In genomic region chr6:118709859-118710350, GRCh38 we compare ENCODE assay signal across 8 cellular contexts. TPM values are rescaled to one million over a fixed set of nuclear protein-coding genes. Genes with fewer than 3 reads are reported as not detected.
A peak's percentile ranks its signal among the peaks of the same experiment; 100 is the strongest.
DNase-seq lines count a peak whose midpoint lies in the region; ATAC-seq, FAIRE-seq and TF ChIP-seq lines count a peak whose summit lies in the region.

No MANE protein-coding gene starts in this region.

- BruUV-seq in endothelial cell of umbilical vein (replicated peaks; lab: Mats Ljungman, UMichigan) = no TSS peak

- peaks cover 27% of the 10 kb centered on the region for H3K4me1 ChIP-seq in endothelial cell of umbilical vein (ENCODE audit: control insufficient read depth, extremely low read depth, insufficient read depth, low read length)
- peaks cover 17% of the 10 kb centered on the region for H3K4me1 ChIP-seq in upper lobe of right lung

- H3K9me3 Mint-ChIP-seq in activated CD4-positive, alpha-beta memory T cell treated with anti-CD3 and anti-CD28 coated beads for 36 hours = no peaks in the 10 kb centered on the region

- H3K36me3 ChIP-seq in GM06990 (ENCODE audit: control insufficient read depth, insufficient read depth, low read length) (no peaks in the 10 kb centered on the region), endothelial cell of umbilical vein (ENCODE audit: control insufficient read depth in 2 of 2, extremely low read depth in 1 of 2, insufficient read depth in 2 of 2, low read length in 2 of 2) (no peaks in the 10 kb centered on the region), upper lobe of right lung (no peaks in the 10 kb centered on the region)

- H3K9ac ChIP-seq in endothelial cell of umbilical vein (replicated peaks; ENCODE audit: extremely low read depth, insufficient read depth, low read length) = peak overlapping the region; percentile 80

- H2AFZ ChIP-seq in endothelial cell of umbilical vein (ENCODE audit: low read depth, low read length) = peak overlapping the region; percentile 7

- intact Hi-C loops in activated CD4-positive, alpha-beta memory T cell treated with anti-CD3 and anti-CD28 coated beads for 36 hours (cut with micrococcal nuclease) = loop anchor here (1.0 to 5.0 kb wide), 13 partner anchors 9 to 367 kb away; partner anchors contain the start of gene CEP85L
- intact Hi-C loops in endothelial cell of umbilical vein (cut with micrococcal nuclease) (loop anchor here (1.0 to 10.0 kb wide), 6 partner anchors 26 to 1215 kb away; partner anchors contain the start of gene CEP85L), upper lobe of right lung (cut with DNase I) (no loop called here)

- peak overlapping the region; percentile 98 for H3K27ac Mint-ChIP-seq in activated CD4-positive, alpha-beta memory T cell treated with anti-CD3 and anti-CD28 coated beads for 36 hours

- no peaks in the 10 kb centered on the region for H3K9me1 ChIP-seq in endothelial cell of umbilical vein (replicated peaks; ENCODE audit: control insufficient read depth, extremely low read depth, insufficient read depth, low read length)

- no peak for TF ChIP-seq POLR2A in endothelial cell of umbilical vein (IDR thresholded peaks at IDR 0.05; ENCODE audit: low read depth, low read length)

- peaks cover 72% of the 10 kb centered on the region for H3K4me1 Mint-ChIP-seq in activated CD4-positive, alpha-beta memory T cell treated with anti-CD3 and anti-CD28 coated beads for 36 hours (ENCODE audit: low read depth)

- peak; percentile 87 for FAIRE-seq in endothelial cell of umbilical vein (lab: Jason Lieb, UNC)

- H3K27me3 Mint-ChIP-seq in activated CD4-positive, alpha-beta memory T cell treated with anti-CD3 and anti-CD28 coated beads for 36 hours = no peaks in the 10 kb centered on the region

- ATAC-seq in GM21737 (IDR thresholded peaks at IDR 0.05; ENCODE audit: unreplicated experiment) (peak; percentile 90), upper lobe of right lung (peak; percentile 72)

- H3K79me2 ChIP-seq in endothelial cell of umbilical vein (ENCODE audit: control insufficient read depth, insufficient read depth, low read length) = no peaks in the 10 kb centered on the region

- peaks cover 6% of the 10 kb centered on the region for H3K36me3 Mint-ChIP-seq in activated CD4-positive, alpha-beta memory T cell treated with anti-CD3 and anti-CD28 coated beads for 36 hours

- dilution Hi-C loops in endothelial cell of umbilical vein (cut with MboI; ENCODE audit: extremely low pct_ligation_motif_present, low sequenced_read_pairs) = no loop called here

- H3K4me2 ChIP-seq in endothelial cell of umbilical vein (ENCODE audit: insufficient read depth, low read length) = peak overlapping the region; percentile 88

- H3K27ac ChIP-seq in endothelial cell of umbilical vein (ENCODE audit: insufficient read depth, low read depth, low read length) (peak overlapping the region; percentile 93), upper lobe of right lung (peak overlapping the region; percentile 4)

- CTCF ChIA-PET in activated CD4-positive, alpha-beta memory T cell treated with anti-CD3 and anti-CD28 coated beads for 36 hours (lab: Charles Lee) = interaction anchor here (0.7 to 2.7 kb wide), 16 partner anchors 9 to 640 kb away, joined by 3 to 14 read pairs (median 5); no protein-coding TSS in a partner anchor
- CTCF ChIA-PET in endothelial cell of umbilical vein (lab: Charles Lee) = interaction anchor here (1.0 to 1.5 kb wide), 7 partner anchors 18 to 420 kb away, joined by 3 to 9 read pairs (median 3); partner anchors contain the start of gene CEP85L

- peak; percentile 73 for DNase-seq in GM06990 (ENCODE audit: extremely low read depth, insufficient read length)
- DNase-seq in M059J (ENCODE audit: low read depth) = peak; percentile 86
- peak; percentile 88 for DNase-seq in activated CD4-positive, alpha-beta memory T cell treated with anti-CD3 and anti-CD28 coated beads for 36 hours
- no peak for DNase-seq in endothelial cell of umbilical vein (ENCODE audit: low read depth, low spot score)
- DNase-seq in occipital lobe (lab: John Stamatoyannopoulos, UW) = peak; percentile 8
- no peak for DNase-seq in upper lobe of right lung
- DNase-seq in NCI-H1930 (lab: John Stamatoyannopoulos, UW) = no peak

- H3K4me3 Mint-ChIP-seq in activated CD4-positive, alpha-beta memory T cell treated with anti-CD3 and anti-CD28 coated beads for 36 hours = peak overlapping the region; percentile 95

- no peaks in the 10 kb centered on the region for H4K20me1 ChIP-seq in endothelial cell of umbilical vein (replicated peaks; ENCODE audit: control insufficient read depth, extremely low read depth, insufficient read depth, low read length)

- no peak for TF ChIP-seq CTCF in GM06990 (IDR thresholded peaks at IDR 0.05; ENCODE audit: insufficient read depth, low read length, poor library complexity, severe bottlenecking)
- no peak for TF ChIP-seq CTCF in endothelial cell of umbilical vein (IDR thresholded peaks at IDR 0.05; ENCODE audit: extremely low read depth in 1 of 2, insufficient read depth in 1 of 2, low read depth in 1 of 2, low read length in 2 of 2)
- no peak for TF ChIP-seq CTCF in upper lobe of right lung (IDR thresholded peaks at IDR 0.05)

- H3K27me3 ChIP-seq in GM06990 (replicated peaks; ENCODE audit: control insufficient read depth, insufficient read depth, low read length) (no peaks in the 10 kb centered on the region), endothelial cell of umbilical vein (ENCODE audit: control insufficient read depth in 2 of 2, insufficient read depth in 2 of 2, low read length in 2 of 2) (no peaks in the 10 kb centered on the region), upper lobe of right lung (no peaks in the 10 kb centered on the region)

- POLR2A ChIA-PET in activated CD4-positive, alpha-beta memory T cell treated with anti-CD3 and anti-CD28 coated beads for 36 hours (lab: Charles Lee) = interaction anchor here (0.6 to 2.2 kb wide), 21 partner anchors 8 to 227 kb away, joined by 3 to 25 read pairs (median 6); partner anchors contain the start of genes ASF1A and CEP85L
- POLR2A ChIA-PET in endothelial cell of umbilical vein (lab: Charles Lee) = interaction anchor here (0.6 to 1.0 kb wide), 2 partner anchors 58 to 75 kb away, joined by 3 to 11 read pairs; partner anchors contain the start of gene CEP85L

- H3K4me3 ChIP-seq in GM06990 (replicated peaks; ENCODE audit: low read depth, low read length) (peak overlapping the region; percentile 60), endothelial cell of umbilical vein (replicated peaks in 1 of 3; ENCODE audit: insufficient read depth in 1 of 3, low read depth in 1 of 3, low read length in 3 of 3) (peak overlapping the region in 2 of 3 experiments; percentile 7 to 31), upper lobe of right lung (peak overlapping the region; percentile 53)

- H3K9me3 ChIP-seq in endothelial cell of umbilical vein (replicated peaks; ENCODE audit: control insufficient read depth, insufficient read depth, low read length) = no peaks in the 10 kb centered on the region
- H3K9me3 ChIP-seq in upper lobe of right lung = no peaks in the 10 kb centered on the region

TF ChIP-seq in endothelial cell of umbilical vein, 7 proteins besides CTCF, POLR2A, EP300 and RAD21:
- TF ChIP-seq FOS (IDR thresholded peaks at IDR 0.05; ENCODE audit: borderline replicate concordance, insufficient read depth, low read length) (peak; percentile 67), JUN (IDR thresholded peaks at IDR 0.05; ENCODE audit: borderline replicate concordance, insufficient read depth, insufficient read length, low read depth) (peak; percentile 13), POLR2AphosphoS5 (IDR thresholded peaks at IDR 0.05; ENCODE audit: insufficient read depth, low read depth, low read length) (no peak)

RNA-seq across cellular contexts. Expression of gene CEP85L, which starts 58.5 kb away (rescaled TPM):
- total RNA-seq in M059J (2014; rRNA removed; shearing (Covaris generic)) = 5.7 and 15.2 TPM in 2 replicates
- total RNA-seq in activated CD4-positive, alpha-beta memory T cell treated with anti-CD3 and anti-CD28 coated beads for 36 hours = 10 to 100 TPM; 21.1 to 23.3 TPM
- 9.2 and 12.0 TPM in 2 replicates for total RNA-seq in endothelial cell of umbilical vein
- polyA plus RNA-seq in endothelial cell of umbilical vein = 1.5 and 1.8 TPM in 2 replicates
- polyA plus RNA-seq in endothelial cell of umbilical vein (2011; cell fraction: cytosol; rRNA removed) = 1.4 and 1.5 TPM in 2 replicates
- polyA plus RNA-seq in endothelial cell of umbilical vein (2011; cell fraction: nucleus; rRNA removed) = 7.0 and 8.0 TPM in 2 replicates
- 4.2 and 4.9 TPM in 2 replicates for polyA plus RNA-seq in endothelial cell of umbilical vein (2012)
- 38.8 and 44.9 TPM in 2 replicates for polyA minus RNA-seq in endothelial cell of umbilical vein
- 2.3 TPM for polyA minus RNA-seq in endothelial cell of umbilical vein (2011; cell fraction: cytosol; rRNA and poly(A)+ RNA removed)
- polyA minus RNA-seq in endothelial cell of umbilical vein (2011; cell fraction: nucleus; rRNA and poly(A)+ RNA removed) = 67.2 and 142 TPM in 2 replicates
- total RNA-seq in occipital lobe = 59.1 TPM
- total RNA-seq in upper lobe of right lung = 10.5 TPM

Comparison
In these comparisons a context has a peak if more than half of its experiments do, and no peak if none do; other contexts are left out.
1. DNase-seq: peak in GM06990 (single experiment), M059J (single experiment), activated CD4-positive, alpha-beta memory T cell treated with anti-CD3 and anti-CD28 coated beads for 36 hours (single experiment) and occipital lobe (single experiment); none in endothelial cell of umbilical vein (single experiment), upper lobe of right lung (single experiment) and NCI-H1930 (0 of 2).
2. Peak in every context shown above with its lines, with median percentiles within 50 percentile points of each other: H3K4me3 ChIP-seq.